In genomic region chr2:164948540-164948939, GRCh38 we compare ENCODE assay signal across 18 cellular contexts. TPM values are rescaled to one million over a fixed set of nuclear protein-coding genes. Genes with fewer than 3 reads are reported as not detected.
A peak's percentile ranks its signal among the peaks of the same experiment; 100 is the strongest.
DNase-seq lines count a peak whose midpoint lies in the region; ATAC-seq and TF ChIP-seq lines count a peak whose summit lies in the region.
"Had no signal": no experiment of that assay in that cellular context is flagged by ENCODE, and none has a peak within 500 bp of the region (broad histone marks: within the 10 kb centered on the region; RNA-seq: fewer than 3 reads in every experiment).

No MANE protein-coding gene starts in this region.

- DNase-seq in activated naive CD8-positive, alpha-beta T cell treated with anti-CD3 and anti-CD28 coated beads, Interleukin-2, amount 10 ng/mL, durations not matched to agents 7 days and 5 days, result no peak
- no peak for DNase-seq in activated naive CD8-positive, alpha-beta T cell treated with anti-CD3 and anti-CD28 coated beads for 36 hours
- DNase-seq in SKM-1 (lab: John Stamatoyannopoulos, UW; ENCODE audit: unreplicated experiment), result peak; percentile 60
- no peak for DNase-seq in chondrocyte (ENCODE audit: low spot score)
- DNase-seq in mesenchymal stem cell, result no peak
- DNase-seq: DMS153, HCEC 1CT, MG63, NCI-H1092 treated with DMSO at 0.1 percent for 48 hours, NCI-H1694 treated with DMSO at 0.1 percent for 48 hours, NCI-H748 treated with DMSO at 0.1 percent for 48 hours, SHP77 treated with DMSO at 0.1 percent for 48 hours had no signal

- H3K9me3 Mint-ChIP-seq in activated naive CD8-positive, alpha-beta T cell treated with anti-CD3 and anti-CD28 coated beads, Interleukin-2, amount 10 ng/mL, durations not matched to agents 7 days and 5 days, result no peaks in the 10 kb centered on the region
- no peaks in the 10 kb centered on the region for H3K9me3 Mint-ChIP-seq in activated naive CD8-positive, alpha-beta T cell treated with anti-CD3 and anti-CD28 coated beads for 36 hours
- H3K9me3 Mint-ChIP-seq in chondrocyte (ENCODE audit: low read depth), result peaks cover 7% of the 10 kb centered on the region
- no peaks in the 10 kb centered on the region for H3K9me3 Mint-ChIP-seq in activated T-helper 17 cell treated with anti-CD3 and anti-CD28 coated beads, Interleukin-2, amount 50 U/mL, for 72 hours

- peaks cover 13% of the 10 kb centered on the region for H3K27me3 Mint-ChIP-seq in activated naive CD8-positive, alpha-beta T cell treated with anti-CD3 and anti-CD28 coated beads, Interleukin-2, amount 10 ng/mL, durations not matched to agents 7 days and 5 days
- peaks cover 17% of the 10 kb centered on the region for H3K27me3 Mint-ChIP-seq in activated naive CD8-positive, alpha-beta T cell treated with anti-CD3 and anti-CD28 coated beads for 36 hours
- peaks cover 3% of the 10 kb centered on the region for H3K27me3 Mint-ChIP-seq in chondrocyte (ENCODE audit: low read depth)
- H3K27me3 Mint-ChIP-seq in activated T-helper 17 cell treated with anti-CD3 and anti-CD28 coated beads, Interleukin-2, amount 50 U/mL, for 72 hours, result peaks cover 16% of the 10 kb centered on the region

- H3K18ac ChIP-seq in mesenchymal stem cell (ENCODE audit: low read depth in 1 of 2, low read length in 2 of 2), result no peak overlapping the region

- H3K4me2 ChIP-seq in mesenchymal stem cell (ENCODE audit: low read length, poor library complexity, severe bottlenecking), result no peak overlapping the region

- H3K36me3 Mint-ChIP-seq in activated naive CD8-positive, alpha-beta T cell treated with anti-CD3 and anti-CD28 coated beads, Interleukin-2, amount 10 ng/mL, durations not matched to agents 7 days and 5 days, result no peaks in the 10 kb centered on the region
- no peaks in the 10 kb centered on the region for H3K36me3 Mint-ChIP-seq in activated naive CD8-positive, alpha-beta T cell treated with anti-CD3 and anti-CD28 coated beads for 36 hours
- no peaks in the 10 kb centered on the region for H3K36me3 Mint-ChIP-seq in chondrocyte (ENCODE audit: low read depth)
- no peaks in the 10 kb centered on the region for H3K36me3 Mint-ChIP-seq in activated T-helper 17 cell treated with anti-CD3 and anti-CD28 coated beads, Interleukin-2, amount 50 U/mL, for 72 hours (ENCODE audit: low read depth)

- no peak overlapping the region for H4K91ac ChIP-seq in mesenchymal stem cell (ENCODE audit: low read length)

- H2BK12ac ChIP-seq in mesenchymal stem cell (ENCODE audit: low read length in 2 of 2), result no peak overlapping the region

- no peak overlapping the region for H3K14ac ChIP-seq in mesenchymal stem cell (ENCODE audit: low read length in 2 of 2)

- no peak overlapping the region for H3K4ac ChIP-seq in mesenchymal stem cell (ENCODE audit: low read depth in 1 of 2, low read length in 2 of 2)

- no peak overlapping the region for H3K27ac Mint-ChIP-seq in activated naive CD8-positive, alpha-beta T cell treated with anti-CD3 and anti-CD28 coated beads, Interleukin-2, amount 10 ng/mL, durations not matched to agents 7 days and 5 days
- H3K27ac Mint-ChIP-seq in activated naive CD8-positive, alpha-beta T cell treated with anti-CD3 and anti-CD28 coated beads for 36 hours, result no peak overlapping the region
- H3K27ac Mint-ChIP-seq in chondrocyte (ENCODE audit: unreplicated experiment), result peak overlapping the region; percentile 23
- no peak overlapping the region for H3K27ac Mint-ChIP-seq in activated T-helper 17 cell treated with anti-CD3 and anti-CD28 coated beads, Interleukin-2, amount 50 U/mL, for 72 hours

- H2AK5ac ChIP-seq in mesenchymal stem cell (ENCODE audit: low read length, severe bottlenecking), result no peak overlapping the region

- no peak overlapping the region for H3K27ac ChIP-seq in mesenchymal stem cell (ENCODE audit: low read length, poor library complexity, severe bottlenecking)
- H3K27ac ChIP-seq: 22Rv1; BLaER1 treated with 17β-estradiol and CSF1 and Interleukin-3, amounts not matched to agents 10 nM and 100 nM had no signal

- no peak overlapping the region for H2BK5ac ChIP-seq in mesenchymal stem cell (ENCODE audit: low read depth, low read length, poor library complexity, severe bottlenecking)

- no peak overlapping the region for H4K8ac ChIP-seq in mesenchymal stem cell (ENCODE audit: low read length)

- no peak overlapping the region for H3K4me3 ChIP-seq in mesenchymal stem cell (ENCODE audit: insufficient read depth in 1 of 2, low read depth in 1 of 2, low read length in 2 of 2)
- H3K4me3 ChIP-seq: BLaER1 treated with 17β-estradiol and CSF1 and Interleukin-3, amounts not matched to agents 10 nM and 100 nM; K562; MG63 had no signal

- no peak for TF ChIP-seq CTCF in chondrocyte (IDR thresholded peaks at IDR 0.05)

- peaks cover 4% of the 10 kb centered on the region for H3K4me1 Mint-ChIP-seq in activated naive CD8-positive, alpha-beta T cell treated with anti-CD3 and anti-CD28 coated beads, Interleukin-2, amount 10 ng/mL, durations not matched to agents 7 days and 5 days
- no peaks in the 10 kb centered on the region for H3K4me1 Mint-ChIP-seq in activated naive CD8-positive, alpha-beta T cell treated with anti-CD3 and anti-CD28 coated beads for 36 hours
- H3K4me1 Mint-ChIP-seq in chondrocyte (ENCODE audit: low read depth), result peaks cover 5% of the 10 kb centered on the region
- H3K4me1 Mint-ChIP-seq in activated T-helper 17 cell treated with anti-CD3 and anti-CD28 coated beads, Interleukin-2, amount 50 U/mL, for 72 hours, result no peaks in the 10 kb centered on the region

- no peak overlapping the region for H2BK120ac ChIP-seq in mesenchymal stem cell (ENCODE audit: low read depth, low read length)

- no peak overlapping the region for H2AFZ ChIP-seq in mesenchymal stem cell (ENCODE audit: low read depth, low read length)

- no peak overlapping the region for H2BK15ac ChIP-seq in mesenchymal stem cell (ENCODE audit: low read depth, poor library complexity, severe bottlenecking)

- 90% methylated on average over 1 of the region's 1 CpG for WGBS in mesenchymal stem cell

- H3K79me1 ChIP-seq in mesenchymal stem cell (replicated peaks; ENCODE audit: low read length, poor library complexity, severe bottlenecking), result no peaks in the 10 kb centered on the region

- no peaks in the 10 kb centered on the region for H3K9me3 ChIP-seq in mesenchymal stem cell (ENCODE audit: control insufficient read depth, low read length)
- H3K9me3 ChIP-seq: BLaER1 treated with 17β-estradiol and CSF1 and Interleukin-3, amounts not matched to agents 10 nM and 100 nM; MG63 had no signal

- no peaks in the 10 kb centered on the region for H3K27me3 ChIP-seq in mesenchymal stem cell (ENCODE audit: control insufficient read depth in 1 of 2, insufficient read depth in 1 of 2, low read length in 2 of 2)
- H3K27me3 ChIP-seq: BLaER1 treated with 17β-estradiol and CSF1 and Interleukin-3, amounts not matched to agents 10 nM and 100 nM had no signal

- no peaks in the 10 kb centered on the region for H3K4me1 ChIP-seq in mesenchymal stem cell (ENCODE audit: control insufficient read depth, insufficient read depth, low read depth, low read length)

- no peak overlapping the region for H3K4me3 Mint-ChIP-seq in activated naive CD8-positive, alpha-beta T cell treated with anti-CD3 and anti-CD28 coated beads, Interleukin-2, amount 10 ng/mL, durations not matched to agents 7 days and 5 days
- H3K4me3 Mint-ChIP-seq in activated naive CD8-positive, alpha-beta T cell treated with anti-CD3 and anti-CD28 coated beads for 36 hours, result no peak overlapping the region
- H3K4me3 Mint-ChIP-seq in chondrocyte (ENCODE audit: unreplicated experiment), result no peak overlapping the region
- H3K4me3 Mint-ChIP-seq in activated T-helper 17 cell treated with anti-CD3 and anti-CD28 coated beads, Interleukin-2, amount 50 U/mL, for 72 hours, result no peak overlapping the region

- no peak overlapping the region for H3K9ac ChIP-seq in mesenchymal stem cell (ENCODE audit: low read length)
- H3K9ac ChIP-seq: BLaER1 treated with 17β-estradiol and CSF1 and Interleukin-3, amounts not matched to agents 10 nM and 100 nM had no signal

- H3K23ac ChIP-seq in mesenchymal stem cell (ENCODE audit: low read length in 2 of 2), result no peak overlapping the region

- ATAC-seq in activated naive CD8-positive, alpha-beta T cell treated with anti-CD3 and anti-CD28 coated beads, Interleukin-2, amount 10 ng/mL, durations not matched to agents 7 days and 5 days (ENCODE audit: low read depth), result peak; percentile 42
- ATAC-seq in HG02798 (IDR thresholded peaks at IDR 0.05; ENCODE audit: poor library complexity, unreplicated experiment) (no peak), GM18502 (IDR thresholded peaks at IDR 0.05; ENCODE audit: poor library complexity, unreplicated experiment) (no peak)
- ATAC-seq in activated T-helper 17 cell treated with anti-CD3 and anti-CD28 coated beads, Interleukin-2, amount 50 U/mL, for 72 hours (replicated peaks), result no peak
- ATAC-seq: K562 had no signal

- no peaks in the 10 kb centered on the region for H3K36me3 ChIP-seq in mesenchymal stem cell (ENCODE audit: control insufficient read depth in 1 of 2, insufficient read depth in 2 of 2, low read depth in 1 of 2, low read length in 2 of 2)
- H3K36me3 ChIP-seq: BLaER1 treated with 17β-estradiol and CSF1 and Interleukin-3, amounts not matched to agents 10 nM and 100 nM; MG63 had no signal

- POLR2A ChIA-PET in activated naive CD8-positive, alpha-beta T cell treated with anti-CD3 and anti-CD28 coated beads, Interleukin-2, amount 10 ng/mL, durations not matched to agents 7 days and 5 days (lab: Charles Lee), result no interaction called here

RNA-seq across cellular contexts. Expression of gene SLC38A11, which starts 6.8 kb away (rescaled TPM):
- total RNA-seq in activated naive CD8-positive, alpha-beta T cell treated with anti-CD3 and anti-CD28 coated beads, Interleukin-2, amount 10 ng/mL, durations not matched to agents 7 days and 5 days, result not detected
- total RNA-seq in activated naive CD8-positive, alpha-beta T cell treated with anti-CD3 and anti-CD28 coated beads for 36 hours, result not detected
- total RNA-seq in chondrocyte, result 0.12 to 0.36 TPM (median 0.18 TPM) in 3 replicates
- not detected for polyA plus RNA-seq in mesenchymal stem cell (2013, experiment 1 of 2)
- polyA plus RNA-seq in mesenchymal stem cell (2013, experiment 2 of 2), result not detected
- total RNA-seq in activated T-helper 17 cell treated with anti-CD3 and anti-CD28 coated beads, Interleukin-2, amount 50 U/mL, for 72 hours, result not detected
- total RNA-seq: K562 had no signal
- polyA plus RNA-seq: K562 had no signal
